1 cellular context compared by ENCODE assay signal in genomic region chr1:2575801-2576663, GRCh38.
TF ChIP-seq lines count a peak whose summit lies in the region.

No MANE protein-coding gene starts in this region.

TF ChIP-seq in HepG2, 621 proteins besides CTCF, POLR2A, EP300 and RAD21 (continued from another document and continues in another):
- TF ChIP-seq PRDM4 (CRISPR knock-in tag; IDR thresholded peaks at IDR 0.05; ENCODE audit: borderline replicate concordance): no peak
- no peak for TF ChIP-seq ZNF180 (CRISPR knock-in tag; IDR thresholded peaks at IDR 0.05; ENCODE audit: borderline replicate concordance, low read depth)
- TF ChIP-seq TEF (CRISPR knock-in tag; IDR thresholded peaks at IDR 0.05): no peak
- TF ChIP-seq ATM (IDR thresholded peaks at IDR 0.05; ENCODE audit: borderline replicate concordance): no peak
- TF ChIP-seq ZNF432 (CRISPR knock-in tag; IDR thresholded peaks at IDR 0.05; ENCODE audit: borderline replicate concordance): no peak
- no peak for TF ChIP-seq ZNF557 (CRISPR knock-in tag; IDR thresholded peaks at IDR 0.05)
- no peak for TF ChIP-seq PBX2 (CRISPR knock-in tag; IDR thresholded peaks at IDR 0.05)
- no peak for TF ChIP-seq ZNF580 (CRISPR knock-in tag; IDR thresholded peaks at IDR 0.05; ENCODE audit: borderline replicate concordance, low read depth)
- TF ChIP-seq ZNF782 (CRISPR knock-in tag; IDR thresholded peaks at IDR 0.05; ENCODE audit: borderline replicate concordance): no peak
- TF ChIP-seq ZNF33B (CRISPR knock-in tag; IDR thresholded peaks at IDR 0.05): no peak
- TF ChIP-seq ZBTB33 (CRISPR knock-in tag; IDR thresholded peaks at IDR 0.05): no peak
- peak; percentile 49 for TF ChIP-seq ZFX (CRISPR knock-in tag; IDR thresholded peaks at IDR 0.05; ENCODE audit: low read depth)
- peak; percentile 91 for TF ChIP-seq PAXIP1 (CRISPR knock-in tag; conservative IDR thresholded peaks at IDR 0.05)
- no peak for TF ChIP-seq HMGXB4 (CRISPR knock-in tag; IDR thresholded peaks at IDR 0.05; ENCODE audit: borderline replicate concordance in 1 of 2, low read depth in 1 of 2)
- TF ChIP-seq ZNF281 (CRISPR knock-in tag; IDR thresholded peaks at IDR 0.05; ENCODE audit: borderline replicate concordance): peak; percentile 82; the same call in 1 of the 2 replicates
- peak; percentile 16 for TF ChIP-seq ZBTB38 (CRISPR knock-in tag; IDR thresholded peaks at IDR 0.05)
- no peak for TF ChIP-seq TFE3 (CRISPR knock-in tag; IDR thresholded peaks at IDR 0.05)
- TF ChIP-seq ARHGAP35 (CRISPR knock-in tag; IDR thresholded peaks at IDR 0.05; ENCODE audit: borderline replicate concordance): no peak; the same call in 1 of the 2 replicates
- no peak for TF ChIP-seq AHR (CRISPR knock-in tag; IDR thresholded peaks at IDR 0.05)
- no peak for TF ChIP-seq LCORL (IDR thresholded peaks at IDR 0.05)
- peak; percentile 98 for TF ChIP-seq LCORL (CRISPR knock-in tag; IDR thresholded peaks at IDR 0.05)
- peak; percentile 82; the same call in 1 of the 2 replicates for TF ChIP-seq ZBTB20 (CRISPR knock-in tag; IDR thresholded peaks at IDR 0.05; ENCODE audit: borderline replicate concordance, low read depth)
- TF ChIP-seq PRDM10 (CRISPR knock-in tag; IDR thresholded peaks at IDR 0.05; ENCODE audit: low read depth): no peak
- TF ChIP-seq ZNF788 (CRISPR knock-in tag; IDR thresholded peaks at IDR 0.05; ENCODE audit: borderline replicate concordance): peak; percentile 76
- no peak for TF ChIP-seq MTERF4 (CRISPR knock-in tag; IDR thresholded peaks at IDR 0.05)
- TF ChIP-seq THYN1 (CRISPR knock-in tag; IDR thresholded peaks at IDR 0.05; ENCODE audit: borderline replicate concordance, low read depth): no peak
- TF ChIP-seq ZNF124 (CRISPR knock-in tag; IDR thresholded peaks at IDR 0.05): no peak
- TF ChIP-seq THAP8 (CRISPR knock-in tag; IDR thresholded peaks at IDR 0.05; ENCODE audit: borderline replicate concordance): no peak
- TF ChIP-seq KLF6 (CRISPR knock-in tag; IDR thresholded peaks at IDR 0.05): no peak
- no peak for TF ChIP-seq GABPA (IDR thresholded peaks at IDR 0.05; ENCODE audit: low read depth, low read length)
- TF ChIP-seq GABPA (CRISPR knock-in tag; IDR thresholded peaks at IDR 0.05; ENCODE audit: low read depth): peak; percentile 51; the same call in 1 of the 2 replicates
